ENCODE assay signal across 8 cellular contexts in genomic region chr6:7140631-7141366, GRCh38. TPM values are rescaled to one million over a fixed set of nuclear protein-coding genes. Genes with fewer than 3 reads are reported as not detected.
DNase-seq lines count a peak whose midpoint lies in the region; ATAC-seq and TF ChIP-seq lines count a peak whose summit lies in the region.

No MANE protein-coding gene starts in this region.

- peak in 1 of 2 donors; percentile 31 for TF ChIP-seq POLR2A in lower leg skin (IDR thresholded peaks at IDR 0.05)

- H3K4me1 Mint-ChIP-seq in activated CD4-positive, alpha-beta memory T cell treated with anti-CD3 and anti-CD28 coated beads for 36 hours (ENCODE audit: low read depth): peaks cover 62% of the 10 kb centered on the region

- TF ChIP-seq CTCF in AG04450 (IDR thresholded peaks at IDR 0.05; ENCODE audit: low read depth, low read length) (no peak), dorsolateral prefrontal cortex (IDR thresholded peaks at IDR 0.05 in 54 of 56, conservative IDR thresholded peaks at IDR 0.05 in 2 of 56; ENCODE audit: low read depth in 1 of 56, partially characterized antibody in 56 of 56) (peak in 12 of 56 donors; percentile 7 to 46 (median 21)), lower leg skin (IDR thresholded peaks at IDR 0.05) (no peak)

- H3K36me3 Mint-ChIP-seq in activated CD4-positive, alpha-beta memory T cell treated with anti-CD3 and anti-CD28 coated beads for 36 hours: no peaks in the 10 kb centered on the region

- no peak for DNase-seq in AG04450 (ENCODE audit: low read depth, low spot score)
- peak; percentile 40 for DNase-seq in NCI-H510A (lab: John Stamatoyannopoulos, UW)
- peak; percentile 89 for DNase-seq in activated CD4-positive, alpha-beta memory T cell treated with anti-CD3 and anti-CD28 coated beads for 36 hours
- peak; percentile 77 to 92 (median 80) for DNase-seq in dorsolateral prefrontal cortex
- peak; percentile 84 to 98 for DNase-seq in lower leg skin (ENCODE audit: low spot score in 2 of 2)
- peak; percentile 69 to 83 for DNase-seq in stimulated activated CD4-positive, alpha-beta T cell treated with anti-CD3 and anti-CD28 coated beads, Interleukin-4, amount 100 ng/mL, for 4 hours

- H3K4me3 ChIP-seq in AG04450 (ENCODE audit: low read depth, low read length): peak overlapping the region; percentile 65
- H3K4me3 ChIP-seq in dorsolateral prefrontal cortex: peak overlapping the region; percentile 58 to 97 (median 79)
- H3K4me3 ChIP-seq in lower leg skin (ENCODE audit: low read depth, poor library complexity, severe bottlenecking): peak overlapping the region; percentile 63

- POLR2A ChIA-PET in AG04450 (lab: Yijun Ruan, JAX): interaction anchor here (0.9 kb wide), 1 partner anchor 15 kb away, joined by 4 read pairs; no protein-coding TSS in a partner anchor
- POLR2A ChIA-PET in activated CD4-positive, alpha-beta memory T cell treated with anti-CD3 and anti-CD28 coated beads for 36 hours (lab: Charles Lee): interaction anchor here (1.0 kb wide), 1 partner anchor 34 kb away, joined by 3 read pairs; no protein-coding TSS in a partner anchor

- H3K4me3 Mint-ChIP-seq in activated CD4-positive, alpha-beta memory T cell treated with anti-CD3 and anti-CD28 coated beads for 36 hours: peak overlapping the region; percentile 75

- H3K27ac Mint-ChIP-seq in activated CD4-positive, alpha-beta memory T cell treated with anti-CD3 and anti-CD28 coated beads for 36 hours: peak overlapping the region; percentile 64

- 3 to 6% methylated on average over 40 to 56 of the region's 66 CpGs for WGBS in lower leg skin, 2 donors

- H3K9me3 Mint-ChIP-seq in activated CD4-positive, alpha-beta memory T cell treated with anti-CD3 and anti-CD28 coated beads for 36 hours: no peaks in the 10 kb centered on the region

- CTCF ChIA-PET in AG04450 (lab: Charles Lee): no interaction called here
- CTCF ChIA-PET in activated CD4-positive, alpha-beta memory T cell treated with anti-CD3 and anti-CD28 coated beads for 36 hours (lab: Charles Lee): interaction anchor here (0.6 to 1.1 kb wide), 2 partner anchors 21 to 25 kb away, joined by 4 to 6 read pairs; no protein-coding TSS in a partner anchor

- no peaks in the 10 kb centered on the region for H3K27me3 Mint-ChIP-seq in activated CD4-positive, alpha-beta memory T cell treated with anti-CD3 and anti-CD28 coated beads for 36 hours

- intact Hi-C loops in activated CD4-positive, alpha-beta memory T cell treated with anti-CD3 and anti-CD28 coated beads for 36 hours (cut with micrococcal nuclease): no loop called here
- intact Hi-C loops in dorsolateral prefrontal cortex (cut with DNase I) (no loop called here), lower leg skin (cut with DNase I; ENCODE audit: low total_unique reads) (no loop called here)

- no peaks in the 10 kb centered on the region for H3K27me3 ChIP-seq in AG04450 (ENCODE audit: control insufficient read depth, insufficient read depth, low read length)
- H3K27me3 ChIP-seq in dorsolateral prefrontal cortex: no peaks in the 10 kb centered on the region

- H3K27ac ChIP-seq in AG04450 (ENCODE audit: low read depth, low read length): peak overlapping the region; percentile 66
- peak overlapping the region in 57 of 59 donors; percentile 25 to 96 (median 86) for H3K27ac ChIP-seq in dorsolateral prefrontal cortex

- peak; percentile 56 for ATAC-seq in GM18868 (IDR thresholded peaks at IDR 0.05; ENCODE audit: unreplicated experiment)
- ATAC-seq in HG03095 (IDR thresholded peaks at IDR 0.05; ENCODE audit: unreplicated experiment): peak; percentile 43

- H3K9me3 ChIP-seq in AG04450 (ENCODE audit: control insufficient read depth, insufficient read depth, low read length): no peaks in the 10 kb centered on the region; the same call in 1 of the 2 replicates

RNA-seq across cellular contexts. Expression of gene RREB1, which starts 33.0 kb away (rescaled TPM):
- 2.6 and 3.0 TPM in 2 replicates for polyA plus RNA-seq in AG04450 (2011; rRNA removed)
- polyA minus RNA-seq in AG04450 (2011; rRNA and poly(A)+ RNA removed): 32.7 and 37.6 TPM in 2 replicates
- 10 to 100 TPM; 13.0 to 13.5 TPM for total RNA-seq in activated CD4-positive, alpha-beta memory T cell treated with anti-CD3 and anti-CD28 coated beads for 36 hours
- total RNA-seq in dorsolateral prefrontal cortex (10 to 100 TPM in 27 of 120 experiments, 1 to 10 TPM in 93; 3.4 to 21.0 (median 7.6) TPM), lower leg skin (10 to 100 TPM; 40.8 to 68.6 (median 54.4) TPM)
